Comparison of ENCODE assay signal across 10 cellular contexts in the genomic region with DNA sequence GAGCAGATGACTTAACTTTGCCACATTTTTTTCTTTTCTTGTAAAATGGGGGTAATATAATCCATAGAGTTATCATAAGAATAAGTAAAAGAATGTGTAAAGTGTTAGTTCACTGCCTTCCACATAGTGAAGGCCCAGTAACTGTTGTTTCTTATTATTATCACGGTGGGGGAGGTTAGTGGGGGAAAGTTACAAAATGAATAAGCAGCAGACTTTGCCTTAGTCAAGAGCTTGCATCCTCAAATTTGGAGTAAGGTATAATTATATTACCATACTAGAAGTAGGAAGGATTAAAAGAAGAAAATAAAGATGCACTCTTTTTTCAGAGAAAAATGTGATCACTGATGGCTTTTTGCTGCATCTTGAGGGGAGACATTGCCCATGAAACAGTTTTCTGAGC.
"Had no signal": no experiment of that assay in that cellular context is flagged by ENCODE, and none has a peak within 500 bp of the region (broad histone marks: within the 10 kb centered on the region; RNA-seq: fewer than 3 reads in every experiment).

No MANE protein-coding gene starts in this region.

- H3K9me3 Mint-ChIP-seq: activated T-helper 2 cell treated with anti-CD3 and anti-CD28 coated beads, Interferon-gamma antibody, Interleukin-2, Interleukin-4, amounts not matched to agents 10 μg/mL and 5 μg/mL and 100 μg/mL, durations not matched to agents 14 hours and 24 hours and 36 hours; brain; mesothelial cell of epicardium had no signal

- H3K27me3 Mint-ChIP-seq: brain, naive B cell had no signal

- H3K27ac Mint-ChIP-seq: activated T-helper 2 cell treated with anti-CD3 and anti-CD28 coated beads, Interferon-gamma antibody, Interleukin-2, Interleukin-4, amounts not matched to agents 10 μg/mL and 5 μg/mL and 100 μg/mL, durations not matched to agents 14 hours and 24 hours and 36 hours; mesothelial cell of epicardium; naive B cell had no signal

- H3K36me3 Mint-ChIP-seq: brain, mesothelial cell of epicardium, naive B cell had no signal

- ATAC-seq: activated CD4-positive, CD25-positive, alpha-beta regulatory T cell treated with anti-CD3 and anti-CD28 coated beads, Interleukin-2, amount 50 U/mL, for 24 hours; foreskin keratinocyte had no signal

- H3K27me3 ChIP-seq: foreskin keratinocyte had no signal

- H3K4me3 Mint-ChIP-seq: mesothelial cell of epicardium, naive B cell had no signal

- H3K27ac ChIP-seq: foreskin keratinocyte had no signal

- H3K4me1 ChIP-seq: foreskin keratinocyte had no signal

- H3K4me1 Mint-ChIP-seq: naive B cell had no signal

- DNase-seq: activated naive CD4-positive, alpha-beta T cell treated with anti-CD3 and anti-CD28 coated beads, Interleukin-2, amount 50 U/mL, for 16 hours; amniotic stem cell; foreskin keratinocyte; naive B cell; stimulated activated CD4-positive, alpha-beta T cell treated with anti-CD3 and anti-CD28 coated beads, Interleukin-2, amount 100 ng/mL, for 48 hours; stimulated activated naive CD4-positive, alpha-beta T cell treated with Interleukin-2 at 50 U/mL for 16 hours had no signal
